Comparison of ENCODE assay signal across 1 cellular context in the genomic region with DNA sequence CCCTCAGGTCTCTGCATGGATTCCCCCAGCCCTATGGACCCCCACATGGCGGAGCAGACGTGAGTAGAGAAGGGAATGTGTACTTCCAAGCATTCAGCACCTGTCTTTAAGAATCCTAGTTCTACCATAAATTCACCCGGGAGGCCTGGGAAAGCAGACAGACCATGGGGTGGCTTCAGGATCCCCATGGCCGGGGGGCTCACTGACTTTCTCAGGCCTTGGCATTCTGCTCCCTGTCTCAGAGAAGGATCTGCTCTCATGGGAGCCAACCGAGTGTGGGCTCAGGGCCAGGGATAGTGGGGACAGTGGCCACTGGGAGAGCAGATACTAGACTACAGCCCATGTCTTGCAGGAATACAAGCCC.
TF ChIP-seq lines count a peak whose summit lies in the region.

No MANE protein-coding gene starts in this region.

TF ChIP-seq in HepG2, 621 proteins besides CTCF, POLR2A, EP300 and RAD21 (continues in another document):
- no peak for TF ChIP-seq SKI (IDR thresholded peaks at IDR 0.05; ENCODE audit: partially characterized antibody)
- no peak for TF ChIP-seq CEBPG (CRISPR knock-in tag; IDR thresholded peaks at IDR 0.05)
- 0 out of 4 replicates have a peak, but pooled peaks of 1 of the 2 experiments have one; percentile 7 for TF ChIP-seq KLF16 (CRISPR knock-in tag; IDR thresholded peaks at IDR 0.05)
- no peak for TF ChIP-seq U2AF1 (optimal IDR thresholded peaks at IDR 0.05; ENCODE audit: low read depth, low read length)
- no peak for TF ChIP-seq RXRB (CRISPR knock-in tag; IDR thresholded peaks at IDR 0.05; ENCODE audit: borderline replicate concordance)
- TF ChIP-seq, protein P1, sequence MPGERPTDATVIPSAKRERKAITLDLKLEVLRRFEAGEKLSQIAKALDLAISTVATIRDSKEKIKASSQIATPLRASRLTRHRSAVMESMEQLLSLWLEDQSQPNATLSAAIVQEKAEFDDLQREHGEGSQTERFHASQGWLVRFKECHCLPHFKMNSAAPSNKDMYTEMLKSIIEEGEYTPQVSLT (CRISPR knock-in tag; IDR thresholded peaks at IDR 0.05; ENCODE audit: borderline replicate concordance, low read depth) = no peak
- 0 out of 2 replicates have a peak, but pooled peaks have one; percentile 28 for TF ChIP-seq ZNF607 (CRISPR knock-in tag; IDR thresholded peaks at IDR 0.05; ENCODE audit: borderline replicate concordance)
- no peak for TF ChIP-seq ZMYM4 (CRISPR knock-in tag; IDR thresholded peaks at IDR 0.05)
- TF ChIP-seq JUNB (CRISPR knock-in tag; IDR thresholded peaks at IDR 0.05; ENCODE audit: borderline replicate concordance) = no peak
- peak; percentile 4; the same call in 1 of the 2 replicates for TF ChIP-seq IRF2 (CRISPR knock-in tag; IDR thresholded peaks at IDR 0.05)
- TF ChIP-seq, protein P2, sequence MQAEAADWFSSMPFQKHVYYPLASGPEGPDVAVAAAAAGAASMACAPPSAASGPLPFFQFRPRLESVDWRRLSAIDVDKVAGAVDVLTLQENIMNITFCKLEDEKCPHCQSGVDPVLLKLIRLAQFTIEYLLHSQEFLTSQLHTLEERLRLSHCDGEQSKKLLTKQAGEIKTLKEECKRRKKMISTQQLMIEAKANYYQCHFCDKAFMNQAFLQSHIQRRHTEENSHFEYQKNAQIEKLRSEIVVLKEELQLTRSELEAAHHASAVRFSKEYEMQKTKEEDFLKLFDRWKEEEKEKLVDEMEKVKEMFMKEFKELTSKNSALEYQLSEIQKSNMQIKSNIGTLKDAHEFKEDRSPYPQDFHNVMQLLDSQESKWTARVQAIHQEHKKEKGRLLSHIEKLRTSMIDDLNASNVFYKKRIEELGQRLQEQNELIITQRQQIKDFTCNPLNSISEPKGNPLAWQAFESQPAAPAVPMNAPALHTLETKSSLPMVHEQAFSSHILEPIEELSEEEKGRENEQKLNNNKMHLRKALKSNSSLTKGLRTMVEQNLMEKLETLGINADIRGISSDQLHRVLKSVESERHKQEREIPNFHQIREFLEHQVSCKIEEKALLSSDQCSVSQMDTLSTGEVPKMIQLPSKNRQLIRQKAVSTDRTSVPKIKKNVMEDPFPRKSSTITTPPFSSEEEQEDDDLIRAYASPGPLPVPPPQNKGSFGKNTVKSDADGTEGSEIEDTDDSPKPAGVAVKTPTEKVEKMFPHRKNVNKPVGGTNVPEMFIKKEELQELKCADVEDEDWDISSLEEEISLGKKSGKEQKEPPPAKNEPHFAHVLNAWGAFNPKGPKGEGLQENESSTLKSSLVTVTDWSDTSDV (CRISPR knock-in tag; IDR thresholded peaks at IDR 0.05) = no peak
- TF ChIP-seq JDP2 (CRISPR knock-in tag; IDR thresholded peaks at IDR 0.05; ENCODE audit: borderline replicate concordance) = no peak
- TF ChIP-seq KLF15 (CRISPR knock-in tag; IDR thresholded peaks at IDR 0.05; ENCODE audit: borderline replicate concordance) = no peak
- TF ChIP-seq ZNF709 (CRISPR knock-in tag; IDR thresholded peaks at IDR 0.05) = 0 out of 2 replicates have a peak, but pooled peaks have one; percentile 36
- no peak for TF ChIP-seq ZNF264 (CRISPR knock-in tag; IDR thresholded peaks at IDR 0.05)
- TF ChIP-seq, protein P3, sequence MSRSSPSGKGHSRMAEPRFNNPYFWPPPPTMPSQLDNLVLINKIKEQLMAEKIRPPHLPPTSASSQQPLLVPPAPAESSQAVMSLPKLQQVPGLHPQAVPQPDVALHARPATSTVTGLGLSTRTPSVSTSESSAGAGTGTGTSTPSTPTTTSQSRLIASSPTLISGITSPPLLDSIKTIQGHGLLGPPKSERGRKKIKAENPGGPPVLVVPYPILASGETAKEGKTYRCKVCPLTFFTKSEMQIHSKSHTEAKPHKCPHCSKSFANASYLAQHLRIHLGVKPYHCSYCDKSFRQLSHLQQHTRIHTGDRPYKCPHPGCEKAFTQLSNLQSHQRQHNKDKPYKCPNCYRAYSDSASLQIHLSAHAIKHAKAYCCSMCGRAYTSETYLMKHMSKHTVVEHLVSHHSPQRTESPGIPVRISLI (CRISPR knock-in tag; IDR thresholded peaks at IDR 0.05; ENCODE audit: borderline replicate concordance) = peak; percentile 80
- no peak for TF ChIP-seq PLRG1 (conservative IDR thresholded peaks at IDR 0.05)
- TF ChIP-seq ZNF317 (CRISPR knock-in tag; IDR thresholded peaks at IDR 0.05) = no peak
- TF ChIP-seq NFIC (IDR thresholded peaks at IDR 0.05; ENCODE audit: low read length) = no peak
- TF ChIP-seq, protein P4, sequence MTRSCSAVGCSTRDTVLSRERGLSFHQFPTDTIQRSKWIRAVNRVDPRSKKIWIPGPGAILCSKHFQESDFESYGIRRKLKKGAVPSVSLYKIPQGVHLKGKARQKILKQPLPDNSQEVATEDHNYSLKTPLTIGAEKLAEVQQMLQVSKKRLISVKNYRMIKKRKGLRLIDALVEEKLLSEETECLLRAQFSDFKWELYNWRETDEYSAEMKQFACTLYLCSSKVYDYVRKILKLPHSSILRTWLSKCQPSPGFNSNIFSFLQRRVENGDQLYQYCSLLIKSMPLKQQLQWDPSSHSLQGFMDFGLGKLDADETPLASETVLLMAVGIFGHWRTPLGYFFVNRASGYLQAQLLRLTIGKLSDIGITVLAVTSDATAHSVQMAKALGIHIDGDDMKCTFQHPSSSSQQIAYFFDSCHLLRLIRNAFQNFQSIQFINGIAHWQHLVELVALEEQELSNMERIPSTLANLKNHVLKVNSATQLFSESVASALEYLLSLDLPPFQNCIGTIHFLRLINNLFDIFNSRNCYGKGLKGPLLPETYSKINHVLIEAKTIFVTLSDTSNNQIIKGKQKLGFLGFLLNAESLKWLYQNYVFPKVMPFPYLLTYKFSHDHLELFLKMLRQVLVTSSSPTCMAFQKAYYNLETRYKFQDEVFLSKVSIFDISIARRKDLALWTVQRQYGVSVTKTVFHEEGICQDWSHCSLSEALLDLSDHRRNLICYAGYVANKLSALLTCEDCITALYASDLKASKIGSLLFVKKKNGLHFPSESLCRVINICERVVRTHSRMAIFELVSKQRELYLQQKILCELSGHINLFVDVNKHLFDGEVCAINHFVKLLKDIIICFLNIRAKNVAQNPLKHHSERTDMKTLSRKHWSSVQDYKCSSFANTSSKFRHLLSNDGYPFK (CRISPR knock-in tag; IDR thresholded peaks at IDR 0.05; ENCODE audit: borderline replicate concordance) = peak; percentile 10; the same call in 1 of the 2 replicates
- TF ChIP-seq ZNF446 (CRISPR knock-in tag; IDR thresholded peaks at IDR 0.05) = no peak
- TF ChIP-seq, protein P5, sequence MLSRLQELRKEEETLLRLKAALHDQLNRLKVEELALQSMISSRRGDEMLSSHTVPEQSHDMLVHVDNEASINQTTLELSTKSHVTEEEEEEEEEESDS (CRISPR knock-in tag; IDR thresholded peaks at IDR 0.05; ENCODE audit: borderline replicate concordance) = no peak
- TF ChIP-seq, protein P6, sequence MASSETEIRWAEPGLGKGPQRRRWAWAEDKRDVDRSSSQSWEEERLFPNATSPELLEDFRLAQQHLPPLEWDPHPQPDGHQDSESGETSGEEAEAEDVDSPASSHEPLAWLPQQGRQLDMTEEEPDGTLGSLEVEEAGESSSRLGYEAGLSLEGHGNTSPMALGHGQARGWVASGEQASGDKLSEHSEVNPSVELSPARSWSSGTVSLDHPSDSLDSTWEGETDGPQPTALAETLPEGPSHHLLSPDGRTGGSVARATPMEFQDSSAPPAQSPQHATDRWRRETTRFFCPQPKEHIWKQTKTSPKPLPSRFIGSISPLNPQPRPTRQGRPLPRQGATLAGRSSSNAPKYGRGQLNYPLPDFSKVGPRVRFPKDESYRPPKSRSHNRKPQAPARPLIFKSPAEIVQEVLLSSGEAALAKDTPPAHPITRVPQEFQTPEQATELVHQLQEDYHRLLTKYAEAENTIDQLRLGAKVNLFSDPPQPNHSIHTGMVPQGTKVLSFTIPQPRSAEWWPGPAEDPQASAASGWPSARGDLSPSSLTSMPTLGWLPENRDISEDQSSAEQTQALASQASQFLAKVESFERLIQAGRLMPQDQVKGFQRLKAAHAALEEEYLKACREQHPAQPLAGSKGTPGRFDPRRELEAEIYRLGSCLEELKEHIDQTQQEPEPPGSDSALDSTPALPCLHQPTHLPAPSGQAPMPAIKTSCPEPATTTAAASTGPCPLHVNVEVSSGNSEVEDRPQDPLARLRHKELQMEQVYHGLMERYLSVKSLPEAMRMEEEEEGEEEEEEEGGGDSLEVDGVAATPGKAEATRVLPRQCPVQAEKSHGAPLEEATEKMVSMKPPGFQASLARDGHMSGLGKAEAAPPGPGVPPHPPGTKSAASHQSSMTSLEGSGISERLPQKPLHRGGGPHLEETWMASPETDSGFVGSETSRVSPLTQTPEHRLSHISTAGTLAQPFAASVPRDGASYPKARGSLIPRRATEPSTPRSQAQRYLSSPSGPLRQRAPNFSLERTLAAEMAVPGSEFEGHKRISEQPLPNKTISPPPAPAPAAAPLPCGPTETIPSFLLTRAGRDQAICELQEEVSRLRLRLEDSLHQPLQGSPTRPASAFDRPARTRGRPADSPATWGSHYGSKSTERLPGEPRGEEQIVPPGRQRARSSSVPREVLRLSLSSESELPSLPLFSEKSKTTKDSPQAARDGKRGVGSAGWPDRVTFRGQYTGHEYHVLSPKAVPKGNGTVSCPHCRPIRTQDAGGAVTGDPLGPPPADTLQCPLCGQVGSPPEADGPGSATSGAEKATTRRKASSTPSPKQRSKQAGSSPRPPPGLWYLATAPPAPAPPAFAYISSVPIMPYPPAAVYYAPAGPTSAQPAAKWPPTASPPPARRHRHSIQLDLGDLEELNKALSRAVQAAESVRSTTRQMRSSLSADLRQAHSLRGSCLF (CRISPR knock-in tag; IDR thresholded peaks at IDR 0.05; ENCODE audit: borderline replicate concordance) = no peak
- TF ChIP-seq, protein P7, sequence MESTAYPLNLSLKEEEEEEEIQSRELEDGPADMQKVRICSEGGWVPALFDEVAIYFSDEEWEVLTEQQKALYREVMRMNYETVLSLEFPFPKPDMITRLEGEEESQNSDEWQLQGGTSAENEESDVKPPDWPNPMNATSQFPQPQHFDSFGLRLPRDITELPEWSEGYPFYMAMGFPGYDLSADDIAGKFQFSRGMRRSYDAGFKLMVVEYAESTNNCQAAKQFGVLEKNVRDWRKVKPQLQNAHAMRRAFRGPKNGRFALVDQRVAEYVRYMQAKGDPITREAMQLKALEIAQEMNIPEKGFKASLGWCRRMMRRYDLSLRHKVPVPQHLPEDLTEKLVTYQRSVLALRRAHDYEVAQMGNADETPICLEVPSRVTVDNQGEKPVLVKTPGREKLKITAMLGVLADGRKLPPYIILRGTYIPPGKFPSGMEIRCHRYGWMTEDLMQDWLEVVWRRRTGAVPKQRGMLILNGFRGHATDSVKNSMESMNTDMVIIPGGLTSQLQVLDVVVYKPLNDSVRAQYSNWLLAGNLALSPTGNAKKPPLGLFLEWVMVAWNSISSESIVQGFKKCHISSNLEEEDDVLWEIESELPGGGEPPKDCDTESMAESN (CRISPR knock-in tag; conservative IDR thresholded peaks at IDR 0.05) = no peak
- TF ChIP-seq ZNF563 (CRISPR knock-in tag; IDR thresholded peaks at IDR 0.05) = no peak
- TF ChIP-seq, protein P8, sequence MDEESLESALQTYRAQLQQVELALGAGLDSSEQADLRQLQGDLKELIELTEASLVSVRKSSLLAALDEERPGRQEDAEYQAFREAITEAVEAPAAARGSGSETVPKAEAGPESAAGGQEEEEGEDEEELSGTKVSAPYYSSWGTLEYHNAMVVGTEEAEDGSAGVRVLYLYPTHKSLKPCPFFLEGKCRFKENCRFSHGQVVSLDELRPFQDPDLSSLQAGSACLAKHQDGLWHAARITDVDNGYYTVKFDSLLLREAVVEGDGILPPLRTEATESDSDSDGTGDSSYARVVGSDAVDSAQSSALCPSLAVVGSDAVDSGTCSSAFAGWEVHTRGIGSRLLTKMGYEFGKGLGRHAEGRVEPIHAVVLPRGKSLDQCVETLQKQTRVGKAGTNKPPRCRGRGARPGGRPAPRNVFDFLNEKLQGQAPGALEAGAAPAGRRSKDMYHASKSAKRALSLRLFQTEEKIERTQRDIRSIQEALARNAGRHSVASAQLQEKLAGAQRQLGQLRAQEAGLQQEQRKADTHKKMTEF (CRISPR knock-in tag; IDR thresholded peaks at IDR 0.05) = 0 out of 2 replicates have a peak, but pooled peaks have one; percentile 32
- TF ChIP-seq ARNT2 (CRISPR knock-in tag; IDR thresholded peaks at IDR 0.05; ENCODE audit: low read depth) = no peak
- TF ChIP-seq DMAP1 (CRISPR knock-in tag; IDR thresholded peaks at IDR 0.05) = peak; percentile 21; the same call in 1 of the 2 replicates
- TF ChIP-seq, protein P9, sequence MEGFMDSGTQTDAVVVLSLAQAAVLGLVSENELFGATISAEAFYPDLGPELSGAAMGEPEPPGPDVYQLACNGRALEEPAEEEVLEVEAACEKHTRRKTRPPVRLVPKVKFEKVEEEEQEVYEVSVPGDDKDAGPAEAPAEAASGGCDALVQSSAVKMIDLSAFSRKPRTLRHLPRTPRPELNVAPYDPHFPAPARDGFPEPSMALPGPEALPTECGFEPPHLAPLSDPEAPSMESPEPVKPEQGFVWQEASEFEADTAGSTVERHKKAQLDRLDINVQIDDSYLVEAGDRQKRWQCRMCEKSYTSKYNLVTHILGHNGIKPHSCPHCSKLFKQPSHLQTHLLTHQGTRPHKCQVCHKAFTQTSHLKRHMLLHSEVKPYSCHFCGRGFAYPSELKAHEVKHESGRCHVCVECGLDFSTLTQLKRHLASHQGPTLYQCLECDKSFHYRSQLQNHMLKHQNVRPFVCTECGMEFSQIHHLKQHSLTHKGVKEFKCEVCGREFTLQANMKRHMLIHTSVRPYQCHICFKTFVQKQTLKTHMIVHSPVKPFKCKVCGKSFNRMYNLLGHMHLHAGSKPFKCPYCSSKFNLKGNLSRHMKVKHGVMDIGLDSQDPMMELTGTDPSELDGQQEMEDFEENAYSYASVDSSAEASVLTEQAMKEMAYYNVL (CRISPR knock-in tag; IDR thresholded peaks at IDR 0.05; ENCODE audit: borderline replicate concordance) = no peak
- TF ChIP-seq NCOR1 (IDR thresholded peaks at IDR 0.05; ENCODE audit: borderline replicate concordance, low read length) = peak; percentile 71
- TF ChIP-seq, protein P10, sequence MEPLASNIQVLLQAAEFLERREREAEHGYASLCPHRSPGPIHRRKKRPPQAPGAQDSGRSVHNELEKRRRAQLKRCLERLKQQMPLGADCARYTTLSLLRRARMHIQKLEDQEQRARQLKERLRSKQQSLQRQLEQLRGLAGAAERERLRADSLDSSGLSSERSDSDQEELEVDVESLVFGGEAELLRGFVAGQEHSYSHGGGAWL (CRISPR knock-in tag; IDR thresholded peaks at IDR 0.05) = no peak
- TF ChIP-seq TEAD3 (CRISPR knock-in tag; optimal IDR thresholded peaks at IDR 0.05; ENCODE audit: borderline replicate concordance) = peak; percentile 12
- TF ChIP-seq, protein P11, sequence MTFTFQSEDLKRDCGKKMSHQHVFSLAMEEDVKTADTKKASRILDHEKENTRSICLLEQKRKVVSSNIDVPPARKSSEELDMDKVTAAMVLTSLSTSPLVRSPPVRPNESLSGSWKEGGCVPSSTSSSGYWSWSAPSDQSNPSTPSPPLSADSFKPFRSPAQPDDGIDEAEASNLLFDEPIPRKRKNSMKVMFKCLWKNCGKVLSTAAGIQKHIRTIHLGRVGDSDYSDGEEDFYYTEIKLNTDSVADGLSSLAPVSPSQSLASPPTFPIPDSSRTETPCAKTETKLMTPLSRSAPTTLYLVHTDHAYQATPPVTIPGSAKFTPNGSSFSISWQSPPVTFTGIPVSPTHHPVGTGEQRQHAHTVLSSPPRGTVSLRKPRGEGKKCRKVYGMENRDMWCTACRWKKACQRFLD (CRISPR knock-in tag; IDR thresholded peaks at IDR 0.05; ENCODE audit: borderline replicate concordance) = no peak
- no peak for TF ChIP-seq CHD2 (IDR thresholded peaks at IDR 0.05; ENCODE audit: low read depth, low read length)
- TF ChIP-seq EHMT2 (IDR thresholded peaks at IDR 0.05; ENCODE audit: borderline replicate concordance, low read depth, low read length) = no peak
- TF ChIP-seq SRSF9 (IDR thresholded peaks at IDR 0.05; ENCODE audit: borderline replicate concordance, insufficient read depth, low read depth, low read length, poor library complexity, severe bottlenecking) = no peak
- TF ChIP-seq ZNF879 (CRISPR knock-in tag; IDR thresholded peaks at IDR 0.05) = no peak
- no peak for TF ChIP-seq POLR2AphosphoS2 (IDR thresholded peaks at IDR 0.05; ENCODE audit: low read depth, low read length)
- 0 out of 2 replicates have a peak, but pooled peaks have one; percentile 14 for TF ChIP-seq ZBTB7B (CRISPR knock-in tag; IDR thresholded peaks at IDR 0.05)
- 0 out of 2 replicates have a peak, but pooled peaks have one; percentile 11 for TF ChIP-seq ZSCAN9 (CRISPR knock-in tag; IDR thresholded peaks at IDR 0.05; ENCODE audit: borderline replicate concordance)
